1 cellular context compared by ENCODE assay signal in genomic region chr1:174788981-174789380, GRCh38.
TF ChIP-seq lines count a peak whose summit lies in the region.

No MANE protein-coding gene starts in this region.

TF ChIP-seq in WTC11, 78 proteins besides CTCF, POLR2A, EP300 and RAD21 (continued from another document):
- TF ChIP-seq ARID4B (CRISPR knock-in tag; IDR thresholded peaks at IDR 0.05; ENCODE audit: borderline replicate concordance) (no peak), ZNF532 (CRISPR knock-in tag; IDR thresholded peaks at IDR 0.05; ENCODE audit: borderline replicate concordance) (no peak), IRF1 (CRISPR knock-in tag; IDR thresholded peaks at IDR 0.05) (no peak), ZNF138 (CRISPR knock-in tag; conservative IDR thresholded peaks at IDR 0.05) (no peak), ZNF416 (CRISPR knock-in tag; IDR thresholded peaks at IDR 0.05) (no peak), ESRRA (CRISPR knock-in tag; IDR thresholded peaks at IDR 0.05; ENCODE audit: borderline replicate concordance) (no peak), MAX (CRISPR knock-in tag; IDR thresholded peaks at IDR 0.05) (no peak), ZNF219 (CRISPR knock-in tag; IDR thresholded peaks at IDR 0.05; ENCODE audit: borderline replicate concordance) (no peak), ZNF671 (CRISPR knock-in tag; IDR thresholded peaks at IDR 0.05) (no peak), MLX (CRISPR knock-in tag; IDR thresholded peaks at IDR 0.05) (no peak)
TF ChIP-seq in WTC11: peak in this region for 0.
